ENCODE assay signal across 2 cellular contexts in genomic region chr4:86559-87324, GRCh38.
TF ChIP-seq lines count a peak whose summit lies in the region.
"Not testable (repeated sequence)": the region's sequence is repeated elsewhere in the genome, so short reads cannot be mapped to it uniquely, and the experiment has no call there.

No MANE protein-coding gene starts in this region.

TF ChIP-seq in HEK293, 187 proteins besides CTCF, POLR2A, EP300 and RAD21:
- TF ChIP-seq ZNF274 (IDR thresholded peaks at IDR 0.05; ENCODE audit: low read length): not testable (repeated sequence)
- peak; percentile 80; the same call in 1 of the 2 replicates for TF ChIP-seq ZNF274 (tag by site-specific recombination; IDR thresholded peaks at IDR 0.05; ENCODE audit: borderline replicate concordance)
- TF ChIP-seq SETDB1 (IDR thresholded peaks at IDR 0.05; ENCODE audit: insufficient read length, low read length): peak; percentile 90

TF ChIP-seq in K562, 482 proteins besides CTCF, POLR2A, EP300 and RAD21:
- TF ChIP-seq, protein P1, sequence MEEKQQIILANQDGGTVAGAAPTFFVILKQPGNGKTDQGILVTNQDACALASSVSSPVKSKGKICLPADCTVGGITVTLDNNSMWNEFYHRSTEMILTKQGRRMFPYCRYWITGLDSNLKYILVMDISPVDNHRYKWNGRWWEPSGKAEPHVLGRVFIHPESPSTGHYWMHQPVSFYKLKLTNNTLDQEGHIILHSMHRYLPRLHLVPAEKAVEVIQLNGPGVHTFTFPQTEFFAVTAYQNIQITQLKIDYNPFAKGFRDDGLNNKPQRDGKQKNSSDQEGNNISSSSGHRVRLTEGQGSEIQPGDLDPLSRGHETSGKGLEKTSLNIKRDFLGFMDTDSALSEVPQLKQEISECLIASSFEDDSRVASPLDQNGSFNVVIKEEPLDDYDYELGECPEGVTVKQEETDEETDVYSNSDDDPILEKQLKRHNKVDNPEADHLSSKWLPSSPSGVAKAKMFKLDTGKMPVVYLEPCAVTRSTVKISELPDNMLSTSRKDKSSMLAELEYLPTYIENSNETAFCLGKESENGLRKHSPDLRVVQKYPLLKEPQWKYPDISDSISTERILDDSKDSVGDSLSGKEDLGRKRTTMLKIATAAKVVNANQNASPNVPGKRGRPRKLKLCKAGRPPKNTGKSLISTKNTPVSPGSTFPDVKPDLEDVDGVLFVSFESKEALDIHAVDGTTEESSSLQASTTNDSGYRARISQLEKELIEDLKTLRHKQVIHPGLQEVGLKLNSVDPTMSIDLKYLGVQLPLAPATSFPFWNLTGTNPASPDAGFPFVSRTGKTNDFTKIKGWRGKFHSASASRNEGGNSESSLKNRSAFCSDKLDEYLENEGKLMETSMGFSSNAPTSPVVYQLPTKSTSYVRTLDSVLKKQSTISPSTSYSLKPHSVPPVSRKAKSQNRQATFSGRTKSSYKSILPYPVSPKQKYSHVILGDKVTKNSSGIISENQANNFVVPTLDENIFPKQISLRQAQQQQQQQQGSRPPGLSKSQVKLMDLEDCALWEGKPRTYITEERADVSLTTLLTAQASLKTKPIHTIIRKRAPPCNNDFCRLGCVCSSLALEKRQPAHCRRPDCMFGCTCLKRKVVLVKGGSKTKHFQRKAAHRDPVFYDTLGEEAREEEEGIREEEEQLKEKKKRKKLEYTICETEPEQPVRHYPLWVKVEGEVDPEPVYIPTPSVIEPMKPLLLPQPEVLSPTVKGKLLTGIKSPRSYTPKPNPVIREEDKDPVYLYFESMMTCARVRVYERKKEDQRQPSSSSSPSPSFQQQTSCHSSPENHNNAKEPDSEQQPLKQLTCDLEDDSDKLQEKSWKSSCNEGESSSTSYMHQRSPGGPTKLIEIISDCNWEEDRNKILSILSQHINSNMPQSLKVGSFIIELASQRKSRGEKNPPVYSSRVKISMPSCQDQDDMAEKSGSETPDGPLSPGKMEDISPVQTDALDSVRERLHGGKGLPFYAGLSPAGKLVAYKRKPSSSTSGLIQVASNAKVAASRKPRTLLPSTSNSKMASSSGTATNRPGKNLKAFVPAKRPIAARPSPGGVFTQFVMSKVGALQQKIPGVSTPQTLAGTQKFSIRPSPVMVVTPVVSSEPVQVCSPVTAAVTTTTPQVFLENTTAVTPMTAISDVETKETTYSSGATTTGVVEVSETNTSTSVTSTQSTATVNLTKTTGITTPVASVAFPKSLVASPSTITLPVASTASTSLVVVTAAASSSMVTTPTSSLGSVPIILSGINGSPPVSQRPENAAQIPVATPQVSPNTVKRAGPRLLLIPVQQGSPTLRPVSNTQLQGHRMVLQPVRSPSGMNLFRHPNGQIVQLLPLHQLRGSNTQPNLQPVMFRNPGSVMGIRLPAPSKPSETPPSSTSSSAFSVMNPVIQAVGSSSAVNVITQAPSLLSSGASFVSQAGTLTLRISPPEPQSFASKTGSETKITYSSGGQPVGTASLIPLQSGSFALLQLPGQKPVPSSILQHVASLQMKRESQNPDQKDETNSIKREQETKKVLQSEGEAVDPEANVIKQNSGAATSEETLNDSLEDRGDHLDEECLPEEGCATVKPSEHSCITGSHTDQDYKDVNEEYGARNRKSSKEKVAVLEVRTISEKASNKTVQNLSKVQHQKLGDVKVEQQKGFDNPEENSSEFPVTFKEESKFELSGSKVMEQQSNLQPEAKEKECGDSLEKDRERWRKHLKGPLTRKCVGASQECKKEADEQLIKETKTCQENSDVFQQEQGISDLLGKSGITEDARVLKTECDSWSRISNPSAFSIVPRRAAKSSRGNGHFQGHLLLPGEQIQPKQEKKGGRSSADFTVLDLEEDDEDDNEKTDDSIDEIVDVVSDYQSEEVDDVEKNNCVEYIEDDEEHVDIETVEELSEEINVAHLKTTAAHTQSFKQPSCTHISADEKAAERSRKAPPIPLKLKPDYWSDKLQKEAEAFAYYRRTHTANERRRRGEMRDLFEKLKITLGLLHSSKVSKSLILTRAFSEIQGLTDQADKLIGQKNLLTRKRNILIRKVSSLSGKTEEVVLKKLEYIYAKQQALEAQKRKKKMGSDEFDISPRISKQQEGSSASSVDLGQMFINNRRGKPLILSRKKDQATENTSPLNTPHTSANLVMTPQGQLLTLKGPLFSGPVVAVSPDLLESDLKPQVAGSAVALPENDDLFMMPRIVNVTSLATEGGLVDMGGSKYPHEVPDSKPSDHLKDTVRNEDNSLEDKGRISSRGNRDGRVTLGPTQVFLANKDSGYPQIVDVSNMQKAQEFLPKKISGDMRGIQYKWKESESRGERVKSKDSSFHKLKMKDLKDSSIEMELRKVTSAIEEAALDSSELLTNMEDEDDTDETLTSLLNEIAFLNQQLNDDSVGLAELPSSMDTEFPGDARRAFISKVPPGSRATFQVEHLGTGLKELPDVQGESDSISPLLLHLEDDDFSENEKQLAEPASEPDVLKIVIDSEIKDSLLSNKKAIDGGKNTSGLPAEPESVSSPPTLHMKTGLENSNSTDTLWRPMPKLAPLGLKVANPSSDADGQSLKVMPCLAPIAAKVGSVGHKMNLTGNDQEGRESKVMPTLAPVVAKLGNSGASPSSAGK (IDR thresholded peaks at IDR 0.05): peak; percentile 65
- TF ChIP-seq ZNF274 (IDR thresholded peaks at IDR 0.05; ENCODE audit: borderline replicate concordance, low read depth, low read length): peak; percentile 96
- TF ChIP-seq, protein P2, sequence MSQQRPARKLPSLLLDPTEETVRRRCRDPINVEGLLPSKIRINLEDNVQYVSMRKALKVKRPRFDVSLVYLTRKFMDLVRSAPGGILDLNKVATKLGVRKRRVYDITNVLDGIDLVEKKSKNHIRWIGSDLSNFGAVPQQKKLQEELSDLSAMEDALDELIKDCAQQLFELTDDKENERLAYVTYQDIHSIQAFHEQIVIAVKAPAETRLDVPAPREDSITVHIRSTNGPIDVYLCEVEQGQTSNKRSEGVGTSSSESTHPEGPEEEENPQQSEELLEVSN (IDR thresholded peaks at IDR 0.05; ENCODE audit: borderline replicate concordance in 1 of 2, extremely low read depth in 1 of 2, insufficient read depth in 1 of 2, insufficient read length in 1 of 2, low read depth in 1 of 2, low read length in 1 of 2, poor library complexity in 1 of 2, severe bottlenecking in 1 of 2): peak in 1 of 2 experiments; percentile 32
- TF ChIP-seq L3MBTL2 (IDR thresholded peaks at IDR 0.05): peak; percentile 46; the same call in 1 of the 2 replicates
TF ChIP-seq in K562: peak in this region for 4; not testable (repeated sequence) for 478.
